In the genomic region with DNA sequence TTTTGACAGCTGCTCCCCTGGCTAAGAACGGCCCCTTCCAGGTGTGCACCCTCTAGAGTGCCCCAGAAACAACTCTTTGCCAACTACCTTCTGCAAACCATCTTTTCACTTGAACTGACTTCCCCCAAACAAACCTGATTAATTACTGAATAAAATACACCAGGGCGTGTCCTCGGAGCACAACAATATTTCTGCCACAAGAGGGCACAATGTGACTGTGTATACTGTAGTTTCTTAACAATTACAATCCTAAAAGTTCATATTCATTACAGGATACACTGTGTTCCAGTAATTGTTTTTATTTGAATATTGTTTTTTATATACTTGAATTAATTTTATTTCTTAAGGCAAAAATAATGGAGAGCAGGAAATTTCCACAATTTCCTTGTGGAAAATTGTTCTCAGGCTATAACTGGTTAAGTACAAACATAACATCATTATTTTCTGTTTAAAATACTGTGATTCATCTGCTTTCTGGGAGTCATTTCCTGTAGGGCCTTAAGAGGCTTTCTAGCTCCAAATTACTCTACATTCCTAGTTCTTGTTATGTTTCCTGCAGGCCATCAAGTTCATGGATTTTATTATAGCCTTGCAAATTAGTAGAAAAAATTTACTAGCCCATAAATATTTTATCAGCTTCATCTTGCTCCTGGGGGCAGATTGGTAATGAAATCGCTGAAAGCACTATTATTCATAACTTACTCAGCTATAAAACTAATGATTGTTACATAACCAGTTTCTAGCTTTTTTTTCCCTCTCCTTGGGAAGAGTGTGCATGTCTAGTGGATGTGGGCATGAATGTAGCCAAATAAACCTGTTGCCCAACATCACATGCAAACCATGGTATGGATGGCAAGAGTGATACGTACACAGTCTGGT, we compare ENCODE assay signal across 8 cellular contexts. TPM values are rescaled to one million over a fixed set of nuclear protein-coding genes. Genes with fewer than 3 reads are reported as not detected.
DNase-seq lines count a peak whose midpoint lies in the region; ATAC-seq lines count a peak whose summit lies in the region.

No MANE protein-coding gene starts in this region.

- peaks cover 1% of the 10 kb centered on the region for H3K4me1 Mint-ChIP-seq in activated naive CD8-positive, alpha-beta T cell treated with anti-CD3 and anti-CD28 coated beads for 36 hours

- H3K27me3 Mint-ChIP-seq in activated naive CD8-positive, alpha-beta T cell treated with anti-CD3 and anti-CD28 coated beads for 36 hours = peaks cover 10% of the 10 kb centered on the region

- DNase-seq in NCI-H1436 (lab: John Stamatoyannopoulos, UW) = peak; percentile 55
- no peak for DNase-seq in NCI-H1436 treated with DMSO at 0.1 percent for 48 hours (lab: John Stamatoyannopoulos, UW)
- DNase-seq in M059J (ENCODE audit: low read depth) = peak; percentile 97
- DNase-seq in SK-N-DZ (ENCODE audit: low spot score) = peak; percentile 66
- peak; percentile 23 for DNase-seq in activated naive CD8-positive, alpha-beta T cell treated with anti-CD3 and anti-CD28 coated beads for 36 hours
- no peak for DNase-seq in Right ventricle myocardium superior
- peak; percentile 70 for DNase-seq in sciatic nerve (ENCODE audit: low spot score)

- peak; percentile 90 for ATAC-seq in Right ventricle myocardium superior (ENCODE audit: poor library complexity)
- ATAC-seq in sciatic nerve = peak; percentile 76
- no peak for ATAC-seq in HG02840 (IDR thresholded peaks at IDR 0.05; ENCODE audit: low FRiP score, unreplicated experiment)

- H3K36me3 Mint-ChIP-seq in activated naive CD8-positive, alpha-beta T cell treated with anti-CD3 and anti-CD28 coated beads for 36 hours = no peaks in the 10 kb centered on the region

- H3K4me3 Mint-ChIP-seq in activated naive CD8-positive, alpha-beta T cell treated with anti-CD3 and anti-CD28 coated beads for 36 hours = no peak overlapping the region

- H3K27ac Mint-ChIP-seq in activated naive CD8-positive, alpha-beta T cell treated with anti-CD3 and anti-CD28 coated beads for 36 hours = no peak overlapping the region

- intact Hi-C loops in Right ventricle myocardium superior (cut with DNase I) (loop anchor here (5.0 kb wide), 1 partner anchor 424 kb away; no protein-coding TSS in a partner anchor), sciatic nerve (cut with DNase I) (no loop called here)

- no peaks in the 10 kb centered on the region for H3K9me3 Mint-ChIP-seq in activated naive CD8-positive, alpha-beta T cell treated with anti-CD3 and anti-CD28 coated beads for 36 hours

RNA-seq across cellular contexts. Expression of gene SLC22A16, which starts 51.9 kb away (rescaled TPM):
- 0.42 TPM in 1 of 2 replicates, not detected in the other for total RNA-seq in M059J (2014; rRNA removed; shearing (Covaris generic))
- 0.80 and 0.95 TPM in 2 replicates for polyA plus RNA-seq in SK-N-DZ (2014; cell fraction: cytosol; rRNA removed)
- polyA plus RNA-seq in SK-N-DZ (2014; cell fraction: nucleus; rRNA removed) = 0.40 and 1.0 TPM in 2 replicates
- not detected for total RNA-seq in activated naive CD8-positive, alpha-beta T cell treated with anti-CD3 and anti-CD28 coated beads for 36 hours
- total RNA-seq in Right ventricle myocardium superior = not detected
- total RNA-seq in sciatic nerve = 0.22 TPM

Comparison
In these comparisons a context has a peak if more than half of its experiments do, and no peak if none do; other contexts are left out.
1. DNase-seq: peak in NCI-H1436 (single experiment), M059J (single experiment), SK-N-DZ (single experiment), activated naive CD8-positive, alpha-beta T cell treated with anti-CD3 and anti-CD28 coated beads for 36 hours (single experiment) and sciatic nerve (single experiment); none in NCI-H1436 treated with DMSO at 0.1 percent for 48 hours (single experiment) and Right ventricle myocardium superior (single experiment).